31 cellular contexts compared by ENCODE assay signal in the genomic region with DNA sequence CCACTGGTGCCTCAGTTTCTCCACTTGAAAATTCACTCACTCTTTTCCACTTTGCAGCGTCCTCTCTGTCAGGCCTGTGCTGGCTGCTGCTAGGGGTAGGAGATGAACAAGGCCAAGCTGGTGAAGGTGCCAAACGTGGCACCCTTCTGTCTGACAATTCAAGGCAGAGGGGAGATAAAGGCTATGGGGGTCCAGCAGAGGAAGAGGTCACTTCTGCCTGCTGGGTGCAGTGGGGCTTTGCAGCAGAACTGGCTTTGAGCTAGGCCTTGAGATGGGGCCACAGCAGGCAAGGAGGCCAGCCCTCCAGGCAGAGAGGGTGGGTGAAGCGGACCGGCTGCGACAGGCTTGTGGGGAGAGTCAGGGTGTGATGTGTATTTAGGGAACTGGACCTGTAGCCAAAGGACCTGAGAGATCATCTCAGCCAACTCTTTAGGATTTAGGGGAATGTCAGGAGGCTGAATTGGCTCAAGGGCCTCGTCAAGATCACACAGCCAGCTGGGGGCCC.
"Had no signal": no experiment of that assay in that cellular context is flagged by ENCODE, and none has a peak within 500 bp of the region (broad histone marks: within the 10 kb centered on the region; RNA-seq: fewer than 3 reads in every experiment).

No MANE protein-coding gene starts in this region.

- H3K27me3 ChIP-seq: Peyer's patch had no signal

- H3K9ac ChIP-seq: KMS-11 had no signal

- ATAC-seq: activated T-cell treated with anti-CD3 and anti-CD28 coated beads, Interleukin-2, amount 50 U/mL, for 4 hours; PC-3; Right ventricle myocardium inferior had no signal

- H3K4me2 ChIP-seq: KMS-11 had no signal

- H3K27ac ChIP-seq: brain microvascular endothelial cell, KMS-11, Peyer's patch, RWPE1, VCaP had no signal

- DNase-seq: activated B cell treated with CpG ODN at 0.5 μM for 24 hours; activated CD4-positive, alpha-beta memory T cell treated with anti-CD3 and anti-CD28 coated beads for 36 hours; activated CD4-positive, alpha-beta T cell treated with anti-CD3 and anti-CD28 coated beads for 4 hours; activated CD4-positive, alpha-beta T cell treated with anti-CD3 and anti-CD28 coated beads, Interleukin-2, amount 50 U/mL, for 1 hour; activated CD4-positive, CD25-positive, alpha-beta regulatory T cell treated with anti-CD3 and anti-CD28 coated beads, Interleukin-2, amount 50 U/mL, for 72 hours; activated CD8-positive, alpha-beta memory T cell treated with anti-CD3 and anti-CD28 coated beads, Interleukin-2, amount 50 U/mL, for 4 hours; activated gamma-delta T cell treated with Interleukin-2 at 50 U/mL for 16 hours; activated naive CD4-positive, alpha-beta T cell treated with anti-CD3 and anti-CD28 coated beads, Interleukin-2, amount 10 ng/mL, durations not matched to agents 7 days and 5 days; activated T-cell treated with anti-CD3 and anti-CD28 coated beads for 4 hours; activated T-cell treated with anti-CD3 and anti-CD28 coated beads, Interleukin-2, amount 50 U/mL, for 4 hours; amniotic stem cell; brain microvascular endothelial cell; NCI-H1092 treated with DMSO at 0.1 percent for 48 hours; NCI-H1417 treated with DMSO at 0.1 percent for 48 hours; NCI-H187 treated with DMSO at 0.1 percent for 48 hours; NCI-H2081 treated with DMSO at 0.1 percent for 48 hours; NCI-H226; NCI-H446 treated with DMSO at 0.1 percent for 48 hours; NCI-H526; NCI-H748 treated with DMSO at 0.1 percent for 48 hours; NK-92 treated with Interleukin-12 subunit alpha and Interleukin-12 subunit beta, amount 100 ng/mL, for 24 hours; PC-3; SW 1271; T-helper 1 cell; T-helper 2 cell; T-helper 9 cell had no signal

- H3K36me3 ChIP-seq: brain microvascular endothelial cell, Peyer's patch had no signal

- H3K4me3 ChIP-seq: Peyer's patch had no signal

- H3K9me3 ChIP-seq: Peyer's patch had no signal
